In genomic region chr4:2484993-2485392, GRCh38 we compare ENCODE assay signal across 7 cellular contexts. TPM values are rescaled to one million over a fixed set of nuclear protein-coding genes. Genes with fewer than 3 reads are reported as not detected.
A peak's percentile ranks its signal among the peaks of the same experiment; 100 is the strongest.
DNase-seq lines count a peak whose midpoint lies in the region; ATAC-seq and TF ChIP-seq lines count a peak whose summit lies in the region.

No MANE protein-coding gene starts in this region.

- no peak overlapping the region for H3K4me3 Mint-ChIP-seq in progenitor cell of endocrine pancreas (ENCODE audit: low read depth)

- no peaks in the 10 kb centered on the region for H3K27me3 ChIP-seq in esophagus squamous epithelium
- no peaks in the 10 kb centered on the region for H3K27me3 ChIP-seq in uterus

- H3K4me3 ChIP-seq in esophagus squamous epithelium (no peak overlapping the region), uterus (no peak overlapping the region)

- H3K27me3 Mint-ChIP-seq in progenitor cell of endocrine pancreas = no peaks in the 10 kb centered on the region

- H3K36me3 ChIP-seq in esophagus squamous epithelium (peaks cover 0 to 10% (median 0%) of the 10 kb centered on the region in 3 donors), uterus (no peaks in the 10 kb centered on the region)

- no peaks in the 10 kb centered on the region for H3K9me3 Mint-ChIP-seq in progenitor cell of endocrine pancreas (ENCODE audit: low read depth)

- H3K4me1 ChIP-seq in esophagus squamous epithelium (peaks cover 26 to 96% (median 69%) of the 10 kb centered on the region in 3 donors), uterus (peaks cover 0 to 9% of the 10 kb centered on the region in 2 donors)

- intact Hi-C loops in esophagus squamous epithelium (cut with DNase I) = no loop called here
- intact Hi-C loops in uterus (cut with DNase I; ENCODE audit: low total_unique reads) = no loop called here

- peak overlapping the region; percentile 84 for H3K27ac Mint-ChIP-seq in progenitor cell of endocrine pancreas

- no peak for TF ChIP-seq CTCF in esophagus squamous epithelium (IDR thresholded peaks at IDR 0.05)
- TF ChIP-seq CTCF in progenitor cell of endocrine pancreas (IDR thresholded peaks at IDR 0.05; ENCODE audit: unreplicated experiment) = no peak
- TF ChIP-seq CTCF in uterus (IDR thresholded peaks at IDR 0.05) = no peak

- no peaks in the 10 kb centered on the region for H3K36me3 Mint-ChIP-seq in progenitor cell of endocrine pancreas (ENCODE audit: insufficient read depth)

- TF ChIP-seq POLR2A in esophagus squamous epithelium (IDR thresholded peaks at IDR 0.05) (no peak), uterus (IDR thresholded peaks at IDR 0.05) (no peak)

- H3K27ac ChIP-seq in esophagus squamous epithelium (peak overlapping the region in 3 of 4 donors; percentile 57 to 80 (median 69)), uterus (peak overlapping the region in 1 of 2 donors; percentile 38)

- H3K9me3 ChIP-seq in esophagus squamous epithelium = no peaks in the 10 kb centered on the region
- H3K9me3 ChIP-seq in uterus = no peaks in the 10 kb centered on the region

- WGBS in esophagus squamous epithelium, 2 donors = 30 to 56% methylated on average over 11 of the region's 11 CpGs

- peak; percentile 74 for DNase-seq in activated CD8-positive, alpha-beta memory T cell treated with anti-CD3 and anti-CD28 coated beads for 24 hours
- DNase-seq in esophagus squamous epithelium (lab: John Stamatoyannopoulos, UW) (peak; percentile 49), progenitor cell of endocrine pancreas (ENCODE audit: low spot score, unreplicated experiment) (no peak), uterus (peak; percentile 24 to 31), NCI-H1436 (lab: John Stamatoyannopoulos, UW) (no peak)

- ATAC-seq in GM19468 (IDR thresholded peaks at IDR 0.05; ENCODE audit: extremely low read depth, unreplicated experiment) (peak; percentile 46), HG03575 (IDR thresholded peaks at IDR 0.05; ENCODE audit: extremely low read depth, insufficient number of reproducible peaks, low FRiP score, unreplicated experiment) (peak; percentile 39)

- H3K4me1 Mint-ChIP-seq in progenitor cell of endocrine pancreas (ENCODE audit: low read depth) = peaks cover 20% of the 10 kb centered on the region

RNA-seq across cellular contexts. Expression of gene RNF4, which starts 16.1 kb away (rescaled TPM):
- total RNA-seq in esophagus squamous epithelium = 10 to 100 TPM; 29.6 to 38.1 (median 32.6) TPM
- total RNA-seq in progenitor cell of endocrine pancreas = 44.2 and 49.5 TPM in 2 replicates
- total RNA-seq in uterus = 10 to 100 TPM; 10.8 to 57.9 (median 33.9) TPM

RNA-seq across cellular contexts. Expression of gene FAM193A, which starts 51.5 kb away (rescaled TPM):
- 10 to 100 TPM in 3 of 4 donors, 1 to 10 TPM in 1; 9.8 to 18.7 (median 16.4) TPM for total RNA-seq in esophagus squamous epithelium
- 48.1 and 53.4 TPM in 2 replicates for total RNA-seq in progenitor cell of endocrine pancreas
- total RNA-seq in uterus = 10 to 100 TPM; 17.1 to 51.2 (median 28.1) TPM

Comparison
In these comparisons a context has a peak if more than half of its experiments do, and no peak if none do; other contexts are left out.
1. DNase-seq: peak in activated CD8-positive, alpha-beta memory T cell treated with anti-CD3 and anti-CD28 coated beads for 24 hours (single experiment), esophagus squamous epithelium (single experiment) and uterus (2 of 2); none in progenitor cell of endocrine pancreas (single experiment) and NCI-H1436 (single experiment).